ENCODE assay signal across 1 cellular context in the genomic region with DNA sequence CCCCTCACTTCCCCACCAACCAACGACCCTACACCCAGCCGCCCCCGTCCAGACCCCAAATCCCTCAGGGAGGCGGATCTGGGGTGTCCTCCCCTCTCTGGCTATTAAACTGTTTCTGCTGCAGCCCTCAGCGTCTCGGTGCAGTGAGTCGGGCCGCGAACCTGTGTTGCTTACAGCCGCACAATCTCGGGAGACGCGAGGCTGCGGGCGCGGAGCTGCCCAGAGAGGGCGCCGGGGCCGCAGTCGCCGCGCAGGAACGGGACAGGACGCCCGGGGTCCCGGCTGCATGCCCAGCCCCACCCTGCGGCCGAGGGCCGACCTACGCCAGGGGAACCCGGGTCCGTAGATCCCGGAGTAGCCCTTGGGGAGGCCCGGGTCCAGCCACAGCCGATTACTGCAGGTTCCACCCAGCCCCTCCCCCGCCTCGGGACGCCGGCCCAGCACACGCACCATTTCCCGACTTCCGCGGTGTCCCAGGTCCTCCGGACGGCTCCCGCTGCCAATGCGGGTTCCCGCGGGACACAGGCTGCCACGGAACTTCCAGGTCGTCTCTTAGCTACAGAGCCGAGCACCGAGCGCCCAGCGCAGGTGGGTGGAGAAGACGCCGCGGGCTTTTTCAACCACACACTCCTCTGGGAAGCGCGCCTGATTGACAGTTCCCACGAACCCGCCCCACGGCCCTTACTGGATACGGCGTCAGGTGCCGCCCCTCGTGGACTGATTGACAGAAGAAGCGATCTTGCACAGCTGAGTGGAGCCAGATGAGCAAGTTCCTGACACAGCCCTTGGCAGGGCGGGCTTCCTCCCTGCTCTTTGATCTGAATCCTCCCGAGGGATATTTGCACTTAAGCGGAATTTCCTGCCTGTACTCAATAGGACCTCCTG.
TF ChIP-seq lines count a peak whose summit lies in the region.

ZNF799 (minus strand) TSS at position 654 of the 885 bp plus-strand sequence; CDS start at position 453, 201 bp downstream.

TF ChIP-seq in SK-N-SH, 30 proteins besides CTCF, POLR2A, EP300 and RAD21 (continued from another document):
- no peak for TF ChIP-seq GATA2 (CRISPR knock-in tag; IDR thresholded peaks at IDR 0.05)
- TF ChIP-seq NRF1 (IDR thresholded peaks at IDR 0.05; ENCODE audit: low read depth, low read length) = no peak
- TF ChIP-seq FOXJ3 (CRISPR knock-in tag; IDR thresholded peaks at IDR 0.05) = no peak
- TF ChIP-seq RXRA (IDR thresholded peaks at IDR 0.05; ENCODE audit: borderline replicate concordance, low read depth) = no peak
- 0 out of 2 replicates have a peak, but pooled peaks have one; percentile 56 for TF ChIP-seq SIN3A (IDR thresholded peaks at IDR 0.05; ENCODE audit: borderline replicate concordance, low read depth, low read length)
- TF ChIP-seq ELF1 (IDR thresholded peaks at IDR 0.05) = peak; percentile 43; the same call in 1 of the 2 replicates
- peak; percentile 4; the same call in 1 of the 2 replicates for TF ChIP-seq FOSL2 (IDR thresholded peaks at IDR 0.05; ENCODE audit: borderline replicate concordance, low read depth)
- no peak for TF ChIP-seq YY1 (IDR thresholded peaks at IDR 0.05; ENCODE audit: low read depth)
- TF ChIP-seq MXI1 (IDR thresholded peaks at IDR 0.05; ENCODE audit: low read depth, low read length) = peak; percentile 92
- TF ChIP-seq MAX (IDR thresholded peaks at IDR 0.05; ENCODE audit: low read depth) = peak; percentile 64; the same call in 1 of the 2 replicates
- TF ChIP-seq USF2 (IDR thresholded peaks at IDR 0.05; ENCODE audit: borderline replicate concordance, low read depth, low read length) = no peak; the same call in 1 of the 2 replicates
- no peak for TF ChIP-seq SMC3 (IDR thresholded peaks at IDR 0.05; ENCODE audit: low read depth, low read length)
- TF ChIP-seq EZH2phosphoT487 (IDR thresholded peaks at IDR 0.05; ENCODE audit: borderline replicate concordance, low read depth) = no peak
- no peak for TF ChIP-seq TCF12 (IDR thresholded peaks at IDR 0.05)
- TF ChIP-seq, protein P1, sequence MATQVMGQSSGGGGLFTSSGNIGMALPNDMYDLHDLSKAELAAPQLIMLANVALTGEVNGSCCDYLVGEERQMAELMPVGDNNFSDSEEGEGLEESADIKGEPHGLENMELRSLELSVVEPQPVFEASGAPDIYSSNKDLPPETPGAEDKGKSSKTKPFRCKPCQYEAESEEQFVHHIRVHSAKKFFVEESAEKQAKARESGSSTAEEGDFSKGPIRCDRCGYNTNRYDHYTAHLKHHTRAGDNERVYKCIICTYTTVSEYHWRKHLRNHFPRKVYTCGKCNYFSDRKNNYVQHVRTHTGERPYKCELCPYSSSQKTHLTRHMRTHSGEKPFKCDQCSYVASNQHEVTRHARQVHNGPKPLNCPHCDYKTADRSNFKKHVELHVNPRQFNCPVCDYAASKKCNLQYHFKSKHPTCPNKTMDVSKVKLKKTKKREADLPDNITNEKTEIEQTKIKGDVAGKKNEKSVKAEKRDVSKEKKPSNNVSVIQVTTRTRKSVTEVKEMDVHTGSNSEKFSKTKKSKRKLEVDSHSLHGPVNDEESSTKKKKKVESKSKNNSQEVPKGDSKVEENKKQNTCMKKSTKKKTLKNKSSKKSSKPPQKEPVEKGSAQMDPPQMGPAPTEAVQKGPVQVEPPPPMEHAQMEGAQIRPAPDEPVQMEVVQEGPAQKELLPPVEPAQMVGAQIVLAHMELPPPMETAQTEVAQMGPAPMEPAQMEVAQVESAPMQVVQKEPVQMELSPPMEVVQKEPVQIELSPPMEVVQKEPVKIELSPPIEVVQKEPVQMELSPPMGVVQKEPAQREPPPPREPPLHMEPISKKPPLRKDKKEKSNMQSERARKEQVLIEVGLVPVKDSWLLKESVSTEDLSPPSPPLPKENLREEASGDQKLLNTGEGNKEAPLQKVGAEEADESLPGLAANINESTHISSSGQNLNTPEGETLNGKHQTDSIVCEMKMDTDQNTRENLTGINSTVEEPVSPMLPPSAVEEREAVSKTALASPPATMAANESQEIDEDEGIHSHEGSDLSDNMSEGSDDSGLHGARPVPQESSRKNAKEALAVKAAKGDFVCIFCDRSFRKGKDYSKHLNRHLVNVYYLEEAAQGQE (IDR thresholded peaks at IDR 0.05; ENCODE audit: low read depth, low read length) = no peak
- peak; percentile 99 for TF ChIP-seq PBX3 (IDR thresholded peaks at IDR 0.05)
- no peak for TF ChIP-seq ZBTB33 (IDR thresholded peaks at IDR 0.05; ENCODE audit: borderline replicate concordance, low read depth)
